In the genomic region with DNA sequence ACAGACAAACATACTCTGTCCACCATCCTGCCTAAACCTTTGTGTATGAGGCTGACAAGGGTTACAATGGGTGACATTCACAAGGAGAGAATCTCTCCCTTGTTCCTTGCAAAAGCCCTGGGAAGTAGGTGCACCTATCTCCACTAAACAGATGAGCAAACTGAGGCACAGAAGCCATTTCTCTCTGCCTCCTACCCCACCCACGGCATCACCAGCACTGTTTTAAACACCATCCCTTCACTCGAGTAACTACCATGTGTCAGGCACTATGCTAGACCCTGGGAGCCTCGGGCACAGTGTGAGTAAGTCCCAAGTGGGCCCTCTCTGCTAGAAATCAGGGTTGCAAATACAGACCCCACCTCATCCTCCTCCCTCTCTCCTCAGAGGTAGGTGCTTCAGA, we compare ENCODE assay signal across 7 cellular contexts. TPM values are rescaled to one million over a fixed set of nuclear protein-coding genes. Genes with fewer than 3 reads are reported as not detected.
DNase-seq lines count a peak whose midpoint lies in the region; ATAC-seq and TF ChIP-seq lines count a peak whose summit lies in the region.

No MANE protein-coding gene starts in this region.

- no peaks in the 10 kb centered on the region; the same call in 1 of the 2 replicates for H3K4me1 ChIP-seq in iPS DF 6.9 (ENCODE audit: control insufficient read depth, insufficient read depth, low read length)

- no peaks in the 10 kb centered on the region for H3K9me3 Mint-ChIP-seq in HFFc6
- H3K9me3 Mint-ChIP-seq in activated CD4-positive, alpha-beta memory T cell treated with anti-CD3 and anti-CD28 coated beads for 36 hours = no peaks in the 10 kb centered on the region
- no peaks in the 10 kb centered on the region for H3K9me3 Mint-ChIP-seq in stimulated activated effector memory CD8-positive, alpha-beta T cell treated with anti-CD3 and anti-CD28 coated beads, Interleukin-12 subunit alpha, Interleukin-12 subunit beta, amount 100 ng/mL, for 72 hours

- H3K9me3 ChIP-seq in iPS DF 6.9 (ENCODE audit: control insufficient read depth, insufficient read depth, low read length) = no peaks in the 10 kb centered on the region

- TF ChIP-seq CTCF in HFFc6 (IDR thresholded peaks at IDR 0.05) = no peak

- DNase-seq in HFFc6 (no peak), iPS DF 6.9 (ENCODE audit: low read depth, low spot score) (no peak), NCI-H774 (lab: John Stamatoyannopoulos, UW) (no peak), NCI-H2107 (lab: John Stamatoyannopoulos, UW) (no peak)
- no peak for DNase-seq in activated CD4-positive, alpha-beta memory T cell treated with anti-CD3 and anti-CD28 coated beads for 36 hours
- no peak for DNase-seq in stimulated activated effector memory CD8-positive, alpha-beta T cell treated with anti-CD3 and anti-CD28 coated beads, Interleukin-12 subunit alpha, Interleukin-12 subunit beta, amount 100 ng/mL, for 72 hours (ENCODE audit: low spot score in 2 of 2)

- H3K27ac ChIP-seq in iPS DF 6.9 (ENCODE audit: low read length) = no peak overlapping the region

- WGBS in iPS DF 6.9 (ENCODE audit: insufficient coverage, insufficient read length) = no CpG with 5 or more reads among the region's 3 CpGs

- H3K27me3 ChIP-seq in iPS DF 6.9 (ENCODE audit: control insufficient read depth, insufficient read depth, low read length) = no peaks in the 10 kb centered on the region

- CTCF ChIA-PET in activated CD4-positive, alpha-beta memory T cell treated with anti-CD3 and anti-CD28 coated beads for 36 hours (lab: Charles Lee) = no interaction called here

- intact Hi-C loops in activated CD4-positive, alpha-beta memory T cell treated with anti-CD3 and anti-CD28 coated beads for 36 hours (cut with micrococcal nuclease) = no loop called here

- peak overlapping the region; percentile 96; the same call in 1 of the 2 replicates for H3K4me3 ChIP-seq in iPS DF 6.9 (ENCODE audit: low read length)

- H3K36me3 ChIP-seq in iPS DF 6.9 (ENCODE audit: control insufficient read depth, insufficient read depth, low read length) = peaks cover 9% of the 10 kb centered on the region; the same call in 1 of the 2 replicates

- H3K27me3 Mint-ChIP-seq in HFFc6 (ENCODE audit: insufficient read depth) = no peaks in the 10 kb centered on the region
- no peaks in the 10 kb centered on the region for H3K27me3 Mint-ChIP-seq in activated CD4-positive, alpha-beta memory T cell treated with anti-CD3 and anti-CD28 coated beads for 36 hours

- ATAC-seq in stimulated activated effector memory CD8-positive, alpha-beta T cell treated with anti-CD3 and anti-CD28 coated beads, Interleukin-12 subunit alpha, Interleukin-12 subunit beta, amount 100 ng/mL, for 72 hours = no peak
- no peak for ATAC-seq in GM18867 (IDR thresholded peaks at IDR 0.05; ENCODE audit: unreplicated experiment)

- H3K36me3 Mint-ChIP-seq in HFFc6 (ENCODE audit: low read depth) = no peaks in the 10 kb centered on the region; the same call in 1 of the 2 replicates
- H3K36me3 Mint-ChIP-seq in activated CD4-positive, alpha-beta memory T cell treated with anti-CD3 and anti-CD28 coated beads for 36 hours = peaks cover 23% of the 10 kb centered on the region
- peaks cover 40% of the 10 kb centered on the region for H3K36me3 Mint-ChIP-seq in stimulated activated effector memory CD8-positive, alpha-beta T cell treated with anti-CD3 and anti-CD28 coated beads, Interleukin-12 subunit alpha, Interleukin-12 subunit beta, amount 100 ng/mL, for 72 hours

- peaks cover 40% of the 10 kb centered on the region for H3K4me1 Mint-ChIP-seq in HFFc6 (ENCODE audit: low read depth)
- H3K4me1 Mint-ChIP-seq in activated CD4-positive, alpha-beta memory T cell treated with anti-CD3 and anti-CD28 coated beads for 36 hours (ENCODE audit: low read depth) = peaks cover 48% of the 10 kb centered on the region
- peaks cover 52% of the 10 kb centered on the region for H3K4me1 Mint-ChIP-seq in stimulated activated effector memory CD8-positive, alpha-beta T cell treated with anti-CD3 and anti-CD28 coated beads, Interleukin-12 subunit alpha, Interleukin-12 subunit beta, amount 100 ng/mL, for 72 hours

- peak overlapping the region; percentile 98 for H3K4me3 Mint-ChIP-seq in HFFc6
- peak overlapping the region; percentile 95 for H3K4me3 Mint-ChIP-seq in activated CD4-positive, alpha-beta memory T cell treated with anti-CD3 and anti-CD28 coated beads for 36 hours
- H3K4me3 Mint-ChIP-seq in stimulated activated effector memory CD8-positive, alpha-beta T cell treated with anti-CD3 and anti-CD28 coated beads, Interleukin-12 subunit alpha, Interleukin-12 subunit beta, amount 100 ng/mL, for 72 hours = peak overlapping the region; percentile 93

- POLR2A ChIA-PET in activated CD4-positive, alpha-beta memory T cell treated with anti-CD3 and anti-CD28 coated beads for 36 hours (lab: Charles Lee) = no interaction called here

- peak overlapping the region; percentile 81 for H3K27ac Mint-ChIP-seq in HFFc6
- no peak overlapping the region for H3K27ac Mint-ChIP-seq in activated CD4-positive, alpha-beta memory T cell treated with anti-CD3 and anti-CD28 coated beads for 36 hours
- H3K27ac Mint-ChIP-seq in stimulated activated effector memory CD8-positive, alpha-beta T cell treated with anti-CD3 and anti-CD28 coated beads, Interleukin-12 subunit alpha, Interleukin-12 subunit beta, amount 100 ng/mL, for 72 hours = peak overlapping the region; percentile 91

RNA-seq across cellular contexts. Expression of a gene that starts 0.9 kb away (rescaled TPM):
- 10 to 100 TPM; 11.9 to 19.3 (median 15.7) TPM for total RNA-seq in HFFc6 (2021; fragmentation: NEBNext Ultra II Directional; extraction: Animal tissue kit (Norgen Biotek cat#: 25700))
- 10 to 100 TPM; 49.7 to 54.0 TPM for total RNA-seq in activated CD4-positive, alpha-beta memory T cell treated with anti-CD3 and anti-CD28 coated beads for 36 hours

RNA-seq across cellular contexts. Expression of a gene that starts 1.0 kb away (rescaled TPM):
- total RNA-seq in HFFc6 (2021; fragmentation: NEBNext Ultra II Directional; extraction: Animal tissue kit (Norgen Biotek cat#: 25700)) = 1 to 10 TPM; 2.5 to 3.2 (median 3.0) TPM
- 1 to 10 TPM; 4.3 to 4.6 TPM for total RNA-seq in activated CD4-positive, alpha-beta memory T cell treated with anti-CD3 and anti-CD28 coated beads for 36 hours

RNA-seq across cellular contexts. Expression of a gene that starts 41.0 kb away (rescaled TPM):
- total RNA-seq in HFFc6 (2021; fragmentation: NEBNext Ultra II Directional; extraction: Animal tissue kit (Norgen Biotek cat#: 25700)) = 10 to 100 TPM; 19.2 to 22.7 (median 21.7) TPM
- 10 to 100 TPM; 22.0 to 25.3 TPM for total RNA-seq in activated CD4-positive, alpha-beta memory T cell treated with anti-CD3 and anti-CD28 coated beads for 36 hours
